29 cellular contexts compared by ENCODE assay signal in the genomic region with DNA sequence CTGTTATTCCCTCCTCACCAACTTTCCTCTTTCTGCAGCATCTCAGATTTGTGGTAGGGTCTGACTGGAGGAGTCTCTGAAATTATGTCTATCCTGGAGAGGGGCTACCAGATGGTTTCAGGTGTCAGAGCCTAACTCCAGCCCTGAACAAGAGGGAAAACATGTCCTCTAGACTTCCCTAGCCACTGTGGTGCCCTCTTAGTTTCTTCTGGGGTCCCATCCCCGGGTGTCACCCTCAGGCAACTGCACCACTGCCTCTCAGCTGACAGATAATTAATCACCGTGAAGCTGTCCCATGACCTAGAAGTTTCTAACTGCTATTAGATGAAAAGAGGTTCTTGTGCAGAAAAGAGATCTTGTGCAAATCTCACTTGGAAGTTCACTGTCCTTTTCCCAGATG.
"Had no signal": no experiment of that assay in that cellular context is flagged by ENCODE, and none has a peak within 500 bp of the region (broad histone marks: within the 10 kb centered on the region; RNA-seq: fewer than 3 reads in every experiment).

No MANE protein-coding gene starts in this region.

- FAIRE-seq: pancreas, small intestine, urothelium cell line had no signal

- H3K27me3 Mint-ChIP-seq: naive B cell; natural killer cell treated with Interleukin-12 subunit alpha and Interleukin-12 subunit beta and Interleukin-15 and Interleukin-18, amount 100 ng/mL, for 72 hours; stimulated activated naive B cell treated with anti-CD40 and anti-IgM and Interleukin-4, amounts not matched to agents 10 μg/mL and 1 μg/mL and 100 μg/mL, for 72 hours; stimulated activated naive CD8-positive, alpha-beta T cell treated with anti-CD3 and anti-CD28 coated beads, Interleukin-15, Interleukin-2, amounts not matched to agents 100 ng/mL and 50 ng/mL, for 24 hours had no signal

- H3K36me3 ChIP-seq: neutrophil, pancreas, right lobe of liver, sigmoid colon, stomach, thoracic aorta, thyroid gland, tibial nerve, upper lobe of left lung had no signal

- H3K36me3 Mint-ChIP-seq: naive B cell; naive thymus-derived CD8-positive, alpha-beta T cell; natural killer cell treated with Interleukin-12 subunit alpha and Interleukin-12 subunit beta and Interleukin-15 and Interleukin-18, amount 100 ng/mL, for 72 hours; stimulated activated effector memory CD8-positive, alpha-beta T cell treated with anti-CD3 and anti-CD28 coated beads, Interleukin-12 subunit alpha, Interleukin-12 subunit beta, amount 100 ng/mL, for 72 hours; stimulated activated naive B cell treated with anti-CD40 and anti-IgM and Interleukin-4, amounts not matched to agents 10 μg/mL and 1 μg/mL and 100 μg/mL, for 72 hours had no signal

- H3K9me3 Mint-ChIP-seq: nephron progenitor cell; stimulated activated naive B cell treated with anti-CD40 and anti-IgM and Interleukin-4, amounts not matched to agents 10 μg/mL and 1 μg/mL and 100 μg/mL, for 72 hours had no signal

- H3K4me1 Mint-ChIP-seq: naive B cell; naive thymus-derived CD8-positive, alpha-beta T cell; stimulated activated effector memory CD8-positive, alpha-beta T cell treated with anti-CD3 and anti-CD28 coated beads, Interleukin-12 subunit alpha, Interleukin-12 subunit beta, amount 100 ng/mL, for 72 hours; stimulated activated naive B cell treated with anti-CD40 and anti-IgM and Interleukin-4, amounts not matched to agents 10 μg/mL and 1 μg/mL and 100 μg/mL, for 72 hours had no signal

- H3K27ac ChIP-seq: neutrophil, pancreas, right lobe of liver, sigmoid colon, stomach, thoracic aorta, thyroid gland, tibial nerve, upper lobe of left lung had no signal

- H3K4me3 ChIP-seq: pancreas, right lobe of liver, sigmoid colon, stomach, thoracic aorta, thyroid gland, tibial nerve, upper lobe of left lung had no signal

- H3K4me3 Mint-ChIP-seq: naive B cell; naive thymus-derived CD8-positive, alpha-beta T cell; natural killer cell treated with Interleukin-12 subunit alpha and Interleukin-12 subunit beta and Interleukin-15 and Interleukin-18, amount 100 ng/mL, for 72 hours; nephron progenitor cell; neural crest cell; stimulated activated effector memory CD8-positive, alpha-beta T cell treated with anti-CD3 and anti-CD28 coated beads, Interleukin-12 subunit alpha, Interleukin-12 subunit beta, amount 100 ng/mL, for 72 hours; stimulated activated naive B cell treated with anti-CD40 and anti-IgM and Interleukin-4, amounts not matched to agents 10 μg/mL and 1 μg/mL and 100 μg/mL, for 72 hours; stimulated activated naive CD8-positive, alpha-beta T cell treated with anti-CD3 and anti-CD28 coated beads, Interleukin-15, Interleukin-2, amounts not matched to agents 100 ng/mL and 50 ng/mL, for 24 hours had no signal

- DNase-seq: naive B cell; naive thymus-derived CD8-positive, alpha-beta T cell; nephron progenitor cell; occipital lobe; pancreas; retina; right cardiac atrium; right lobe of liver; sigmoid colon; small intestine; stimulated activated CD4-positive, alpha-beta T cell treated with anti-CD3 and anti-CD28 coated beads, Interleukin-15, amount 100 ng/mL, for 24 hours; stimulated activated CD4-positive, alpha-beta T cell treated with anti-CD3 and anti-CD28 coated beads, Interleukin-2, amount 100 ng/mL, for 24 hours; stimulated activated CD4-positive, alpha-beta T cell treated with anti-CD3 and anti-CD28 coated beads, Interleukin-2, amount 100 ng/mL, for 48 hours; stimulated activated CD4-positive, alpha-beta T cell treated with anti-CD3 and anti-CD28 coated beads, Interleukin-4, amount 100 ng/mL, for 24 hours; stimulated activated naive B cell treated with anti-CD40 and anti-IgM and Interleukin-4, amounts not matched to agents 10 μg/mL and 1 μg/mL and 100 μg/mL, for 72 hours; stimulated activated naive CD4-positive, alpha-beta T cell treated with Interleukin-2 at 50 U/mL for 16 hours; stomach; trophoblast cell had no signal

- H3K4me1 ChIP-seq: pancreas, right lobe of liver, sigmoid colon, stomach, thyroid gland, tibial nerve, upper lobe of left lung had no signal

- H3K27ac Mint-ChIP-seq: naive B cell; naive thymus-derived CD8-positive, alpha-beta T cell; natural killer cell treated with Interleukin-12 subunit alpha and Interleukin-12 subunit beta and Interleukin-15 and Interleukin-18, amount 100 ng/mL, for 72 hours; nephron progenitor cell; progenitor cell of endocrine pancreas; stimulated activated effector memory CD8-positive, alpha-beta T cell treated with anti-CD3 and anti-CD28 coated beads, Interleukin-12 subunit alpha, Interleukin-12 subunit beta, amount 100 ng/mL, for 72 hours; stimulated activated naive B cell treated with anti-CD40 and anti-IgM and Interleukin-4, amounts not matched to agents 10 μg/mL and 1 μg/mL and 100 μg/mL, for 72 hours; stimulated activated naive CD8-positive, alpha-beta T cell treated with anti-CD3 and anti-CD28 coated beads, Interleukin-15, Interleukin-2, amounts not matched to agents 100 ng/mL and 50 ng/mL, for 24 hours had no signal

- H3K27me3 ChIP-seq: neutrophil, pancreas, right lobe of liver, sigmoid colon, thyroid gland, tibial nerve, upper lobe of left lung had no signal

- H3K9me3 ChIP-seq: neutrophil, pancreas, right lobe of liver, sigmoid colon, stomach, thoracic aorta, thyroid gland, tibial nerve, upper lobe of left lung had no signal
